In the genomic region with DNA sequence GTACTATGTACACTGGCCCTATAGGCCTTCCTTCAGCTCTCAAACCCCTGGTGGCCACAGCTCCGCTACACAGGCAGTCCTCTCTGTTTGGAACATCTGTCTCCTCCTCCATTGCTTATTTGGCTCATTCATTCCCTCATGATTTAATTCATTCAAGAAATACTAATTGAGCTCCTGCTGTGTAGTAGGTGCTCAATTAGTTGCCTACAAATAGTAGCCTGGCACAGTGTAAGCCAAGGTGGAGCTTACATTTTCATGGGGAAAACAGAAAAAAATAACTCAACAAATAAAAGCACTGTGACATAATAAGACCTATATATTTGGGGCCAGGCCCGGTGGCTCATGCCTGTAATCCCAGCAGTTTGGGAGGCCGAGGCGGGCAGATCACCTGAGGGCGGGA, we compare ENCODE assay signal across 23 cellular contexts. TPM values are rescaled to one million over a fixed set of nuclear protein-coding genes. Genes with fewer than 3 reads are reported as not detected.
"Had no signal": no experiment of that assay in that cellular context is flagged by ENCODE, and none has a peak within 500 bp of the region (broad histone marks: within the 10 kb centered on the region; RNA-seq: fewer than 3 reads in every experiment).

No MANE protein-coding gene starts in this region.

- ATAC-seq: heart right ventricle, mucosa of descending colon, right lobe of liver, T-helper 17 cell had no signal

- DNase-seq: activated CD4-positive, alpha-beta T cell treated with anti-CD3 and anti-CD28 coated beads, Interleukin-2, amount 50 U/mL, for 4 hours; effector CD4-positive, alpha-beta T cell; heart right ventricle; kidney glomerular epithelial cell; left ventricle myocardium inferior; mesenchymal stem cell; mucosa of descending colon; naive B cell; ovary; right lobe of liver; small intestine; stimulated activated CD4-positive, alpha-beta T cell treated with anti-CD3 and anti-CD28 coated beads, Interleukin-15, amount 100 ng/mL, for 24 hours; stimulated activated CD4-positive, alpha-beta T cell treated with anti-CD3 and anti-CD28 coated beads, Interleukin-2, amount 100 ng/mL, for 48 hours; T-helper 17 cell; WERI-Rb-1 had no signal

- H3K9me3 ChIP-seq: ascending aorta, esophagus muscularis mucosa, heart right ventricle, left ventricle myocardium inferior, mucosa of descending colon, ovary, right lobe of liver, tibial nerve had no signal

- H3K4me3 Mint-ChIP-seq: stimulated activated naive CD8-positive, alpha-beta T cell treated with anti-CD3 and anti-CD28 coated beads, Interleukin-15, Interleukin-2, amounts not matched to agents 100 ng/mL and 50 ng/mL, for 24 hours; T-helper 17 cell had no signal

- H3K27me3 Mint-ChIP-seq: naive B cell; stimulated activated naive CD8-positive, alpha-beta T cell treated with anti-CD3 and anti-CD28 coated beads, Interleukin-15, Interleukin-2, amounts not matched to agents 100 ng/mL and 50 ng/mL, for 24 hours; T-helper 17 cell had no signal

- H3K9me3 Mint-ChIP-seq: naive B cell; stimulated activated naive CD8-positive, alpha-beta T cell treated with anti-CD3 and anti-CD28 coated beads, Interleukin-15, Interleukin-2, amounts not matched to agents 100 ng/mL and 50 ng/mL, for 24 hours had no signal

- H3K27ac Mint-ChIP-seq: naive B cell; stimulated activated naive CD8-positive, alpha-beta T cell treated with anti-CD3 and anti-CD28 coated beads, Interleukin-15, Interleukin-2, amounts not matched to agents 100 ng/mL and 50 ng/mL, for 24 hours had no signal

- FAIRE-seq: bronchial epithelial cell, small intestine had no signal

- H3K36me3 ChIP-seq: ovary had no signal

- H3K27ac ChIP-seq: ascending aorta, esophagus muscularis mucosa, heart right ventricle, left ventricle myocardium inferior, ovary, right lobe of liver, tibial nerve, WERI-Rb-1 had no signal

- H3K4me3 ChIP-seq: ascending aorta, esophagus muscularis mucosa, heart right ventricle, left ventricle myocardium inferior, mucosa of descending colon, ovary, right lobe of liver, tibial nerve had no signal

RNA-seq across cellular contexts. Expression of gene MOGAT3, which starts 47.4 kb away (rescaled TPM):
- total RNA-seq: activated CD8-positive, alpha-beta memory T cell treated with anti-CD3 and anti-CD28 coated beads for 36 hours; ascending aorta; bronchial epithelial cell; cerebellum; heart right ventricle; left ventricle myocardium inferior; T-helper 17 cell; tibial nerve had no signal
- polyA plus RNA-seq: adipose tissue, heart right ventricle, ovary had no signal
